8 cellular contexts compared by ENCODE assay signal in the genomic region with DNA sequence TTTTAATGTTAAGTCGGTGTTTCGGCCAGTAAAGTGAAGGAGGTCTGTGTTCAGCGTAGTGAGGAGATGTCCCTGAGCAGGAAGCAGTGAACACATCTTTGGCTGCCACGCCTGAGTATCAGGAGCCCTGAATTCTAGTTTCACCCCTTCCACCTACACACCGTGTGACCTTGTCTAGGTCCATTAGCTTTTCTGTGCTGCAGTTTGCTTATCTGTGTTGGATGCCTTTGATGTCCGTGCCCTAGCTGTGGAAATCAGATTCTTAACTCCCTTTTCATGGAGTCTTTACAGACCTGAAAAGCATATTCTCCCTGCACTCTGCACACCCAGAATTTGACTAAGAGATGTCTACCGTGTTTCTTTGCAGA. TPM values are rescaled to one million over a fixed set of nuclear protein-coding genes. Genes with fewer than 3 reads are reported as not detected.
DNase-seq lines count a peak whose midpoint lies in the region; ATAC-seq and TF ChIP-seq lines count a peak whose summit lies in the region.

No MANE protein-coding gene starts in this region.

- no peaks in the 10 kb centered on the region for H3K27me3 Mint-ChIP-seq in GM23338 (ENCODE audit: insufficient read depth, low read depth, poor library complexity)

- peak overlapping the region; percentile 11; the same call in 1 of the 2 replicates for H2AFZ ChIP-seq in GM23338

- no peaks in the 10 kb centered on the region for H3K9me3 Mint-ChIP-seq in GM23338

- intact Hi-C loops in Panc1 (cut with micrococcal nuclease; ENCODE audit: unreplicated experiment), result no loop called here

- BruUV-seq in Panc1 (replicated peaks; lab: Mats Ljungman, UMichigan), result no TSS peak

- DNase-seq in GM10248 (ENCODE audit: extremely low spot score), result peak; percentile 16
- peak; percentile 17 for DNase-seq in GM23338 (ENCODE audit: low spot score)
- no peak for DNase-seq in Panc1 (ENCODE audit: low read depth, low spot score)
- peak in 1 of 3 donors; percentile 2 for DNase-seq in effector memory CD4-positive, alpha-beta T cell
- DNase-seq in NCI-H446 (lab: John Stamatoyannopoulos, UW), result no peak
- DNase-seq in 8988T, result no peak
- DNase-seq in middle frontal gyrus (ENCODE audit: extremely low spot score, low spot score), result no peak

- no peaks in the 10 kb centered on the region for H3K36me3 ChIP-seq in GM23338 (ENCODE audit: insufficient read depth)
- H3K36me3 ChIP-seq in Panc1 (ENCODE audit: control insufficient read depth, insufficient read depth, low read length), result no peaks in the 10 kb centered on the region; the same call in 1 of the 2 replicates
- peaks cover 4% of the 10 kb centered on the region for H3K36me3 ChIP-seq in effector memory CD4-positive, alpha-beta T cell (ENCODE audit: control insufficient read depth, insufficient read depth, low read length)
- no peaks in the 10 kb centered on the region for H3K36me3 ChIP-seq in muscle layer of duodenum (ENCODE audit: control insufficient read depth in 1 of 2, insufficient read depth in 2 of 2, low read length in 2 of 2)

- TF ChIP-seq CTCF in GM10248 (IDR thresholded peaks at IDR 0.05; ENCODE audit: control extremely low read depth, extremely low read depth, low read depth, missing control alignments), result no peak
- TF ChIP-seq CTCF in GM23338 (conservative IDR thresholded peaks at IDR 0.05; ENCODE audit: low read depth in 2 of 2), result no peak
- TF ChIP-seq CTCF in Panc1 (IDR thresholded peaks at IDR 0.05), result no peak

- H3K4me1 ChIP-seq in GM23338 (ENCODE audit: insufficient read depth) (peaks cover 24% of the 10 kb centered on the region; the same call in 1 of the 2 replicates), Panc1 (ENCODE audit: control insufficient read depth, insufficient read depth, low read length) (peaks cover 10% of the 10 kb centered on the region; the same call in 1 of the 2 replicates), muscle layer of duodenum (ENCODE audit: control insufficient read depth in 1 of 2, insufficient read depth in 2 of 2, low read length in 2 of 2) (peaks cover 22 to 30% of the 10 kb centered on the region in 2 donors)
- peaks cover 16% of the 10 kb centered on the region for H3K4me1 ChIP-seq in effector memory CD4-positive, alpha-beta T cell (ENCODE audit: control insufficient read depth, insufficient read depth, low read length, poor library complexity, severe bottlenecking)

- H3K27me3 ChIP-seq in GM23338 (ENCODE audit: insufficient read depth) (no peaks in the 10 kb centered on the region), Panc1 (ENCODE audit: control insufficient read depth, insufficient read depth, low read length) (no peaks in the 10 kb centered on the region), muscle layer of duodenum (ENCODE audit: low read depth, low read length) (no peaks in the 10 kb centered on the region)
- H3K27me3 ChIP-seq in effector memory CD4-positive, alpha-beta T cell (replicated peaks; ENCODE audit: control insufficient read depth, insufficient read depth, low read length, poor library complexity, severe bottlenecking), result no peaks in the 10 kb centered on the region

- peak overlapping the region; percentile 85 for H3K27ac ChIP-seq in GM23338 (ENCODE audit: low read depth)
- peak overlapping the region; percentile 93 for H3K27ac ChIP-seq in Panc1 (ENCODE audit: low read length)
- peak overlapping the region; percentile 96 for H3K27ac ChIP-seq in effector memory CD4-positive, alpha-beta T cell (ENCODE audit: insufficient read depth, low read length, poor library complexity, severe bottlenecking)
- peak overlapping the region; percentile 96 for H3K27ac ChIP-seq in muscle layer of duodenum (ENCODE audit: low read length)

- peaks cover 22% of the 10 kb centered on the region for H3K4me1 Mint-ChIP-seq in GM23338

- ATAC-seq in GM23338, result peak; percentile 21
- ATAC-seq in Panc1, result peak; percentile 24; the same call in 1 of the 2 replicates

- no peaks in the 10 kb centered on the region for H3K9me3 ChIP-seq in Panc1 (ENCODE audit: control insufficient read depth, insufficient read depth, low read depth, low read length)
- no peaks in the 10 kb centered on the region for H3K9me3 ChIP-seq in effector memory CD4-positive, alpha-beta T cell (ENCODE audit: control insufficient read depth, low read length)
- no peaks in the 10 kb centered on the region for H3K9me3 ChIP-seq in muscle layer of duodenum (ENCODE audit: control insufficient read depth in 1 of 2, low read length in 2 of 2)

- H3K79me2 ChIP-seq in GM23338 (replicated peaks; ENCODE audit: insufficient read depth), result peaks cover 55% of the 10 kb centered on the region

- peak overlapping the region; percentile 91 for H3K4me3 ChIP-seq in GM23338
- peak overlapping the region; percentile 87 to 94 for H3K4me3 ChIP-seq in Panc1 (ENCODE audit: low read depth in 2 of 2, low read length in 2 of 2)
- H3K4me3 ChIP-seq in effector memory CD4-positive, alpha-beta T cell (ENCODE audit: insufficient read depth, low read depth, low read length, poor library complexity, severe bottlenecking), result peak overlapping the region; percentile 71
- H3K4me3 ChIP-seq in muscle layer of duodenum (ENCODE audit: low read depth in 1 of 2, low read length in 2 of 2), result peak overlapping the region; percentile 68 to 89

- H3K4me3 Mint-ChIP-seq in GM23338, result peak overlapping the region; percentile 98

- H3F3A ChIP-seq in GM23338 (replicated peaks; ENCODE audit: low read depth), result no peaks in the 10 kb centered on the region

- POLR2A ChIA-PET in GM10248 (lab: Yijun Ruan, JAX), result no interaction called here
- POLR2A ChIA-PET in Panc1 (lab: Charles Lee), result interaction anchor here (0.7 kb wide), 1 partner anchor 9 kb away, joined by 3 read pairs; no protein-coding TSS in a partner anchor

- no peaks in the 10 kb centered on the region for H3K9me2 ChIP-seq in GM23338 (ENCODE audit: insufficient read depth)

- 0 out of 2 replicates have a peak, but pooled peaks cover 4% of the 10 kb centered on the region for H4K20me1 ChIP-seq in GM23338 (replicated peaks; ENCODE audit: insufficient read depth)

- CTCF ChIA-PET in GM10248 (lab: Yijun Ruan, JAX) (interaction anchor here (1.3 to 1.5 kb wide), 2 partner anchors 8 to 10 kb away, joined by 3 to 9 read pairs; no protein-coding TSS in a partner anchor), Panc1 (lab: Charles Lee) (no interaction called here)

- peak overlapping the region; percentile 93 for H3K4me2 ChIP-seq in GM23338

- H3K27ac Mint-ChIP-seq in GM23338, result peak overlapping the region; percentile 97

- H3K36me3 Mint-ChIP-seq in GM23338 (ENCODE audit: low read depth), result peaks cover 3% of the 10 kb centered on the region; the same call in 1 of the 3 replicates

- in situ Hi-C loops in Panc1 (cut with HindIII; ENCODE audit: low pct_unique_long_range_greater_than_20kb, low sequenced_read_pairs), result no loop called here

TF ChIP-seq in GM23338, 12 proteins besides CTCF, POLR2A, EP300 and RAD21:
- TF ChIP-seq, protein P1, sequence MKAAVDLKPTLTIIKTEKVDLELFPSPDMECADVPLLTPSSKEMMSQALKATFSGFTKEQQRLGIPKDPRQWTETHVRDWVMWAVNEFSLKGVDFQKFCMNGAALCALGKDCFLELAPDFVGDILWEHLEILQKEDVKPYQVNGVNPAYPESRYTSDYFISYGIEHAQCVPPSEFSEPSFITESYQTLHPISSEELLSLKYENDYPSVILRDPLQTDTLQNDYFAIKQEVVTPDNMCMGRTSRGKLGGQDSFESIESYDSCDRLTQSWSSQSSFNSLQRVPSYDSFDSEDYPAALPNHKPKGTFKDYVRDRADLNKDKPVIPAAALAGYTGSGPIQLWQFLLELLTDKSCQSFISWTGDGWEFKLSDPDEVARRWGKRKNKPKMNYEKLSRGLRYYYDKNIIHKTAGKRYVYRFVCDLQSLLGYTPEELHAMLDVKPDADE (IDR thresholded peaks at IDR 0.05), result no peak
- TF ChIP-seq POLR2AphosphoS5 (IDR thresholded peaks at IDR 0.05; ENCODE audit: low read depth) (no peak), CREB1 (CRISPR knock-in tag; IDR thresholded peaks at IDR 0.05; ENCODE audit: low read depth) (no peak), ZNF114 (CRISPR knock-in tag; IDR thresholded peaks at IDR 0.05) (no peak), JUNB (IDR thresholded peaks at IDR 0.05; ENCODE audit: unreplicated experiment) (no peak), EZH2phosphoT487 (IDR thresholded peaks at IDR 0.05; ENCODE audit: unreplicated experiment) (no peak)
- TF ChIP-seq, protein P2, sequence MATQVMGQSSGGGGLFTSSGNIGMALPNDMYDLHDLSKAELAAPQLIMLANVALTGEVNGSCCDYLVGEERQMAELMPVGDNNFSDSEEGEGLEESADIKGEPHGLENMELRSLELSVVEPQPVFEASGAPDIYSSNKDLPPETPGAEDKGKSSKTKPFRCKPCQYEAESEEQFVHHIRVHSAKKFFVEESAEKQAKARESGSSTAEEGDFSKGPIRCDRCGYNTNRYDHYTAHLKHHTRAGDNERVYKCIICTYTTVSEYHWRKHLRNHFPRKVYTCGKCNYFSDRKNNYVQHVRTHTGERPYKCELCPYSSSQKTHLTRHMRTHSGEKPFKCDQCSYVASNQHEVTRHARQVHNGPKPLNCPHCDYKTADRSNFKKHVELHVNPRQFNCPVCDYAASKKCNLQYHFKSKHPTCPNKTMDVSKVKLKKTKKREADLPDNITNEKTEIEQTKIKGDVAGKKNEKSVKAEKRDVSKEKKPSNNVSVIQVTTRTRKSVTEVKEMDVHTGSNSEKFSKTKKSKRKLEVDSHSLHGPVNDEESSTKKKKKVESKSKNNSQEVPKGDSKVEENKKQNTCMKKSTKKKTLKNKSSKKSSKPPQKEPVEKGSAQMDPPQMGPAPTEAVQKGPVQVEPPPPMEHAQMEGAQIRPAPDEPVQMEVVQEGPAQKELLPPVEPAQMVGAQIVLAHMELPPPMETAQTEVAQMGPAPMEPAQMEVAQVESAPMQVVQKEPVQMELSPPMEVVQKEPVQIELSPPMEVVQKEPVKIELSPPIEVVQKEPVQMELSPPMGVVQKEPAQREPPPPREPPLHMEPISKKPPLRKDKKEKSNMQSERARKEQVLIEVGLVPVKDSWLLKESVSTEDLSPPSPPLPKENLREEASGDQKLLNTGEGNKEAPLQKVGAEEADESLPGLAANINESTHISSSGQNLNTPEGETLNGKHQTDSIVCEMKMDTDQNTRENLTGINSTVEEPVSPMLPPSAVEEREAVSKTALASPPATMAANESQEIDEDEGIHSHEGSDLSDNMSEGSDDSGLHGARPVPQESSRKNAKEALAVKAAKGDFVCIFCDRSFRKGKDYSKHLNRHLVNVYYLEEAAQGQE (IDR thresholded peaks at IDR 0.05; ENCODE audit: unreplicated experiment), result no peak
TF ChIP-seq in GM23338: peak in this region for 0.

RNA-seq across cellular contexts. Expression of a gene that starts 0.6 kb away (rescaled TPM):
- total RNA-seq in GM23338 (2014; rRNA removed; shearing (Covaris generic)), result 45.6 and 63.9 TPM in 2 replicates
- polyA plus RNA-seq in GM23338 (2016; fragmentation: Nextera tagmentation; extraction: Ambion mirVana), result 12.0 and 13.3 TPM in 2 replicates
- 34.5 TPM for total RNA-seq in Panc1 (2021; ENCODE audit: unreplicated experiment)
- 20.0 TPM for polyA plus RNA-seq in Panc1 (2012; ENCODE audit: insufficient read length)

RNA-seq across cellular contexts. Expression of a gene that starts 49.0 kb away (rescaled TPM):
- total RNA-seq in GM23338 (2014; rRNA removed; shearing (Covaris generic)), result not detected in 2 replicates
- not detected in 2 replicates for polyA plus RNA-seq in GM23338 (2016; fragmentation: Nextera tagmentation; extraction: Ambion mirVana)
- total RNA-seq in Panc1 (2021; ENCODE audit: unreplicated experiment), result not detected
- polyA plus RNA-seq in Panc1 (2012; ENCODE audit: insufficient read length), result not detected

Comparison
In these comparisons a context has a peak if more than half of its experiments do, and no peak if none do; other contexts are left out.
1. DNase-seq: peak in GM10248 (single experiment) and GM23338 (single experiment); none in Panc1 (single experiment), NCI-H446 (0 of 2), 8988T (single experiment) and middle frontal gyrus (single experiment).
2. Peak in every context shown above with its lines, with median percentiles within 50 percentile points of each other: H3K27ac ChIP-seq and H3K4me3 ChIP-seq.